28 cellular contexts compared by ENCODE assay signal in the genomic region with DNA sequence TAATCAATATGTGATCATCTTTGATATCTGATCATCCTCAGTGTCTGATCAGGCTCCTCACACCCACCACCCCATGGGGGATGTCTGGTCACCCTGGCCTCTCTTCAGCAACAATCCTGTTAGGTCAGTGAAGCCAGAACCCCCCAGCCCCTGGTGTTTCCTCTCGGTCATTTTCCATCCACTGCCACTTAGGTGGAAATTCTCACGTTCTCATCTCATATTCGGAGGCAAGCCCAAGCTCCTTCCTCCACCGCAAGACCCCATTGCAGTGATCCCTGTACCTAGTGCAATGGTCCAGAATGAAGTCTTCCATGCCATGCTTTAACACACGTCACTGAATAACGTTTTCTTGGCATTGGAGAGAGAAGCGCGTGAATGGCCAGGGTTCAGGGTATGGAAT.
"Had no signal": no experiment of that assay in that cellular context is flagged by ENCODE, and none has a peak within 500 bp of the region (broad histone marks: within the 10 kb centered on the region; RNA-seq: fewer than 3 reads in every experiment).

No MANE protein-coding gene starts in this region.

- ATAC-seq: esophagus mucosa; foreskin keratinocyte; gastroesophageal sphincter; heart right ventricle; left ventricle myocardium superior; lower lobe of right lung; mucosa of descending colon; natural killer cell treated with Interleukin-12 subunit alpha and Interleukin-12 subunit beta and Interleukin-15 and Interleukin-18, amount 100 ng/mL, for 72 hours; right lobe of liver; stimulated activated effector memory CD8-positive, alpha-beta T cell treated with anti-CD3 and anti-CD28 coated beads, Interleukin-12 subunit alpha, Interleukin-12 subunit beta, amount 100 ng/mL, for 72 hours had no signal

- H3K27me3 ChIP-seq: foreskin keratinocyte, gastroesophageal sphincter, heart right ventricle, neutrophil, right lobe of liver, stomach, thyroid gland had no signal

- DNase-seq: cortex of kidney; foreskin keratinocyte; glutamatergic neuron; heart right ventricle; hippocampal formation; kidney glomerular epithelial cell; left ventricle myocardium superior; lower lobe of right lung; naive B cell; small intestine; stimulated activated CD4-positive, alpha-beta T cell treated with anti-CD3 and anti-CD28 coated beads, Interleukin-12 subunit alpha, Interleukin-12 subunit beta, amount 100 ng/mL, for 4 hours; stimulated activated CD4-positive, alpha-beta T cell treated with anti-CD3 and anti-CD28 coated beads, Interleukin-1b, Interleukin-23, amount 100 ng/mL, for 48 hours; stimulated activated CD4-positive, alpha-beta T cell treated with anti-CD3 and anti-CD28 coated beads, Interleukin-4, amount 100 ng/mL, for 1 hour; stimulated activated naive CD4-positive, alpha-beta T cell treated with Interleukin-2 at 50 U/mL for 16 hours; stomach; thyroid gland; trophoblast cell had no signal

- H3K4me1 ChIP-seq: foreskin keratinocyte, gastroesophageal sphincter, parathyroid adenoma, right lobe of liver, thyroid gland had no signal

- H3K4me3 Mint-ChIP-seq: memory B cell; natural killer cell treated with Interleukin-12 subunit alpha and Interleukin-12 subunit beta and Interleukin-15 and Interleukin-18, amount 100 ng/mL, for 72 hours; neural crest cell; stimulated activated effector memory CD8-positive, alpha-beta T cell treated with anti-CD3 and anti-CD28 coated beads, Interleukin-12 subunit alpha, Interleukin-12 subunit beta, amount 100 ng/mL, for 72 hours had no signal

- H3K36me3 ChIP-seq: gastroesophageal sphincter, heart right ventricle, lower lobe of right lung, neutrophil, right lobe of liver, stomach, thyroid gland had no signal

- H3K27ac Mint-ChIP-seq: memory B cell; naive B cell; progenitor cell of endocrine pancreas; stimulated activated effector memory CD8-positive, alpha-beta T cell treated with anti-CD3 and anti-CD28 coated beads, Interleukin-12 subunit alpha, Interleukin-12 subunit beta, amount 100 ng/mL, for 72 hours had no signal

- H3K4me3 ChIP-seq: gastroesophageal sphincter, heart right ventricle, lower lobe of right lung, mucosa of descending colon, right lobe of liver, stomach, thyroid gland had no signal

- H3K9me3 ChIP-seq: thyroid gland had no signal

- H3K27ac ChIP-seq: foreskin keratinocyte, gastroesophageal sphincter, heart right ventricle, lower lobe of right lung, neutrophil, parathyroid adenoma, right lobe of liver, stomach, thyroid gland had no signal

- H3K27me3 Mint-ChIP-seq: memory B cell; naive B cell; natural killer cell treated with Interleukin-12 subunit alpha and Interleukin-12 subunit beta and Interleukin-15 and Interleukin-18, amount 100 ng/mL, for 72 hours; progenitor cell of endocrine pancreas had no signal
